Comparison of ENCODE assay signal across 8 cellular contexts in genomic region chr21:44297525-44298290, GRCh38. TPM values are rescaled to one million over a fixed set of nuclear protein-coding genes. Genes with fewer than 3 reads are reported as not detected.
DNase-seq lines count a peak whose midpoint lies in the region; ATAC-seq, FAIRE-seq and TF ChIP-seq lines count a peak whose summit lies in the region.

No MANE protein-coding gene starts in this region.

- peaks cover 4 to 24% (median 5%) of the 10 kb centered on the region in 3 donors for H3K4me1 ChIP-seq in pancreas
- peaks cover 0 to 57% (median 39%) of the 10 kb centered on the region in 4 donors for H3K4me1 ChIP-seq in tibial nerve

- peak; percentile 56 for DNase-seq in GM04504 (ENCODE audit: low read depth)
- DNase-seq in NB4 (ENCODE audit: low read depth), result peak; percentile 87
- peak; percentile 86 for DNase-seq in activated naive CD4-positive, alpha-beta T cell treated with anti-CD3 and anti-CD28 coated beads, Interleukin-2, amount 10 ng/mL, durations not matched to agents 7 days and 5 days
- peak; percentile 86 for DNase-seq in germinal center (ENCODE audit: low spot score)
- peak; percentile 66 to 90 (median 82) for DNase-seq in pancreas
- peak; percentile 75 to 91 for DNase-seq in tibial nerve (ENCODE audit: low spot score in 2 of 2)

- peak overlapping the region; percentile 26 for H3K4me3 Mint-ChIP-seq in activated naive CD4-positive, alpha-beta T cell treated with anti-CD3 and anti-CD28 coated beads, Interleukin-2, amount 10 ng/mL, durations not matched to agents 7 days and 5 days

- H3K36me3 ChIP-seq in pancreas (no peaks in the 10 kb centered on the region), tibial nerve (no peaks in the 10 kb centered on the region)

- peak; percentile 87 for TF ChIP-seq CTCF in NB4 (IDR thresholded peaks at IDR 0.05; ENCODE audit: low read depth, low read length)
- TF ChIP-seq CTCF in pancreas (IDR thresholded peaks at IDR 0.05), result peak; percentile 47 to 71 (median 59)
- peak; percentile 76 to 90 (median 84) for TF ChIP-seq CTCF in tibial nerve (IDR thresholded peaks at IDR 0.05)

- intact Hi-C loops in pancreas (cut with DNase I), result no loop called here

- 11 to 20% methylated on average over 21 to 22 of the region's 22 CpGs for WGBS in pancreas, 2 donors
- WGBS in tibial nerve, 2 donors, result 27 to 31% methylated on average over 20 to 22 of the region's 22 CpGs

- H3K27ac ChIP-seq in pancreas (no peak overlapping the region), tibial nerve (peak overlapping the region in 2 of 4 donors; percentile 40 to 65)

- peak; percentile 45 for TF ChIP-seq EP300 in tibial nerve (IDR thresholded peaks at IDR 0.05)

- no peak overlapping the region for H3K4me3 ChIP-seq in NB4 (ENCODE audit: low read depth, low read length)
- H3K4me3 ChIP-seq in pancreas, result no peak overlapping the region
- no peak overlapping the region for H3K4me3 ChIP-seq in tibial nerve

- peak overlapping the region; percentile 83 for H3K27ac Mint-ChIP-seq in activated naive CD4-positive, alpha-beta T cell treated with anti-CD3 and anti-CD28 coated beads, Interleukin-2, amount 10 ng/mL, durations not matched to agents 7 days and 5 days

- no peaks in the 10 kb centered on the region for H3K9me3 ChIP-seq in pancreas
- no peaks in the 10 kb centered on the region for H3K9me3 ChIP-seq in tibial nerve

- CTCF ChIA-PET in activated naive CD4-positive, alpha-beta T cell treated with anti-CD3 and anti-CD28 coated beads, Interleukin-2, amount 10 ng/mL, durations not matched to agents 7 days and 5 days (lab: Charles Lee), result interaction anchor here (0.6 to 2.3 kb wide), 13 partner anchors 10 to 496 kb away, joined by 3 to 14 read pairs (median 3); no protein-coding TSS in a partner anchor

- no peaks in the 10 kb centered on the region for H3K9me3 Mint-ChIP-seq in activated naive CD4-positive, alpha-beta T cell treated with anti-CD3 and anti-CD28 coated beads, Interleukin-2, amount 10 ng/mL, durations not matched to agents 7 days and 5 days

- FAIRE-seq in pancreas (lab: Jason Lieb, UNC), result no peak

- TF ChIP-seq POLR2A in NB4 (IDR thresholded peaks at IDR 0.05; ENCODE audit: extremely low read depth, insufficient read length) (no peak), tibial nerve (IDR thresholded peaks at IDR 0.05) (no peak)

- H3K36me3 Mint-ChIP-seq in activated naive CD4-positive, alpha-beta T cell treated with anti-CD3 and anti-CD28 coated beads, Interleukin-2, amount 10 ng/mL, durations not matched to agents 7 days and 5 days, result no peaks in the 10 kb centered on the region

- peaks cover 3% of the 10 kb centered on the region for H3K27me3 Mint-ChIP-seq in activated naive CD4-positive, alpha-beta T cell treated with anti-CD3 and anti-CD28 coated beads, Interleukin-2, amount 10 ng/mL, durations not matched to agents 7 days and 5 days

- no peaks in the 10 kb centered on the region for H3K27me3 ChIP-seq in pancreas
- H3K27me3 ChIP-seq in tibial nerve, result no peaks in the 10 kb centered on the region

- H3K4me1 Mint-ChIP-seq in activated naive CD4-positive, alpha-beta T cell treated with anti-CD3 and anti-CD28 coated beads, Interleukin-2, amount 10 ng/mL, durations not matched to agents 7 days and 5 days, result peaks cover 50% of the 10 kb centered on the region

- peak; percentile 82 for ATAC-seq in SK-N-SH treated with all-trans-retinoic acid at 6 μM for 48 hours
- peak; percentile 42 to 70 (median 66) for ATAC-seq in pancreas
- ATAC-seq in HG02981 (IDR thresholded peaks at IDR 0.05; ENCODE audit: unreplicated experiment), result no peak

TF ChIP-seq in SK-N-SH treated with all-trans-retinoic acid at 6 μM for 48 hours, 23 proteins besides CTCF, POLR2A, EP300 and RAD21:
- TF ChIP-seq ARNTL (CRISPR knock-in tag; IDR thresholded peaks at IDR 0.05; ENCODE audit: borderline replicate concordance, low read depth), result no peak
- no peak for TF ChIP-seq POU6F1 (CRISPR knock-in tag; IDR thresholded peaks at IDR 0.05; ENCODE audit: borderline replicate concordance, low read depth)
- TF ChIP-seq ZNF8 (CRISPR knock-in tag; IDR thresholded peaks at IDR 0.05), result no peak
- TF ChIP-seq SNAI2 (CRISPR knock-in tag; IDR thresholded peaks at IDR 0.05), result no peak
- no peak for TF ChIP-seq TCF4 (CRISPR knock-in tag; IDR thresholded peaks at IDR 0.05; ENCODE audit: borderline replicate concordance)
- no peak for TF ChIP-seq CREB5 (CRISPR knock-in tag; IDR thresholded peaks at IDR 0.05; ENCODE audit: low read depth)
- no peak for TF ChIP-seq ISL1 (CRISPR knock-in tag; IDR thresholded peaks at IDR 0.05)
- TF ChIP-seq ZFP3 (CRISPR knock-in tag; IDR thresholded peaks at IDR 0.05), result no peak
- no peak for TF ChIP-seq ZFP30 (CRISPR knock-in tag; IDR thresholded peaks at IDR 0.05)
- TF ChIP-seq ZC3H10 (CRISPR knock-in tag; IDR thresholded peaks at IDR 0.05), result no peak
- TF ChIP-seq TSHZ2 (CRISPR knock-in tag; IDR thresholded peaks at IDR 0.05), result no peak
- TF ChIP-seq PPARA (CRISPR knock-in tag; IDR thresholded peaks at IDR 0.05; ENCODE audit: borderline replicate concordance), result no peak

RNA-seq across cellular contexts. Expression of gene PFKL, which starts 2.1 kb away (rescaled TPM):
- total RNA-seq in pancreas (10 to 100 TPM; 40.0 to 67.9 (median 48.5) TPM), tibial nerve (100 to 1,000 TPM in 3 of 4 donors, 10 to 100 TPM in 1; 94.6 to 155 (median 141) TPM)
- 100 to 1,000 TPM in 1 of 2 donors, 10 to 100 TPM in 1; 89.0 to 120 TPM for polyA plus RNA-seq in pancreas

RNA-seq across cellular contexts. Expression of gene AIRE, which starts 12.0 kb away (rescaled TPM):
- total RNA-seq in pancreas, result not detected
- under 1 TPM in 1 of 2 donors, not detected in 1; 0.02 TPM for polyA plus RNA-seq in pancreas
- under 1 TPM in 1 of 4 donors, not detected in 3; 0.30 TPM for total RNA-seq in tibial nerve

RNA-seq across cellular contexts. Expression of gene DNMT3L, which starts 36.0 kb away (rescaled TPM):
- total RNA-seq in pancreas, result not detected
- polyA plus RNA-seq in pancreas, result not detected
- not detected for total RNA-seq in tibial nerve

RNA-seq across cellular contexts. Expression of gene CFAP410, which starts 41.5 kb away (rescaled TPM):
- total RNA-seq in pancreas (10 to 100 TPM; 10.3 to 20.1 (median 15.2) TPM), tibial nerve (10 to 100 TPM; 38.0 to 69.8 (median 61.2) TPM)
- polyA plus RNA-seq in pancreas, result 100 to 1,000 TPM in 1 of 2 donors, 10 to 100 TPM in 1; 83.9 to 118 TPM

RNA-seq across cellular contexts. Expression of gene TRPM2, which starts 55.7 kb away (rescaled TPM):
- total RNA-seq in pancreas (1 to 10 TPM in 3 of 6 donors, under 1 TPM in 3; 0.46 to 8.7 (median 1.3) TPM), tibial nerve (10 to 100 TPM in 1 of 4 donors, 1 to 10 TPM in 3; 4.9 to 10.3 (median 7.8) TPM)
- polyA plus RNA-seq in pancreas, result 1 to 10 TPM; 4.0 to 5.0 TPM
